8 cellular contexts compared by ENCODE assay signal in genomic region chr3:147191795-147192385, GRCh38.
DNase-seq lines count a peak whose midpoint lies in the region; ATAC-seq, FAIRE-seq and TF ChIP-seq lines count a peak whose summit lies in the region.

No MANE protein-coding gene starts in this region.

- TF ChIP-seq RAD21 in Ishikawa (IDR thresholded peaks at IDR 0.05; ENCODE audit: low read depth) = peak; percentile 56

- 57 to 78% methylated on average over 2 of the region's 2 CpGs for WGBS in sigmoid colon, 2 donors

- no peaks in the 10 kb centered on the region for H3K27me3 ChIP-seq in sigmoid colon

- TF ChIP-seq POLR2A in sigmoid colon (IDR thresholded peaks at IDR 0.05) (no peak), GM12892 (IDR thresholded peaks at IDR 0.05; ENCODE audit: low read depth, low read length) (no peak)

- no peak for ATAC-seq in omental fat pad (ENCODE audit: low FRiP score)

- peaks cover 0 to 2% (median 0%) of the 10 kb centered on the region in 4 donors for H3K4me1 ChIP-seq in sigmoid colon

- peaks cover 0 to 2% (median 0%) of the 10 kb centered on the region in 4 donors for H3K9me3 ChIP-seq in sigmoid colon

- TF ChIP-seq EP300 in Ishikawa (IDR thresholded peaks at IDR 0.05; ENCODE audit: borderline replicate concordance) = no peak
- no peak for TF ChIP-seq EP300 in sigmoid colon (IDR thresholded peaks at IDR 0.05)

- peak; percentile 44 for DNase-seq in COR-L47 (lab: John Stamatoyannopoulos, UW)
- DNase-seq in GM19239 (ENCODE audit: insufficient read length, low spot score) = no peak
- peak; percentile 86 for DNase-seq in SK-MEL-5 (ENCODE audit: low read depth, low spot score)
- peak; percentile 71 for DNase-seq in fibroblast of villous mesenchyme (ENCODE audit: low read depth)
- DNase-seq in sigmoid colon = no peak
- DNase-seq in omental fat pad (ENCODE audit: low spot score) = no peak
- no peak for DNase-seq in GM12892 (ENCODE audit: insufficient read length)

- no peak overlapping the region for H3K4me3 ChIP-seq in fibroblast of villous mesenchyme (ENCODE audit: low read depth, low read length)
- no peak overlapping the region for H3K4me3 ChIP-seq in sigmoid colon

- no peak overlapping the region for H3K27ac ChIP-seq in sigmoid colon

- no peaks in the 10 kb centered on the region for H3K36me3 ChIP-seq in sigmoid colon

- TF ChIP-seq CTCF in fibroblast of villous mesenchyme (IDR thresholded peaks at IDR 0.05; ENCODE audit: insufficient read depth, low read depth, low read length) = peak; percentile 82
- TF ChIP-seq CTCF in sigmoid colon (IDR thresholded peaks at IDR 0.05) = peak in 3 of 4 experiments; percentile 22 to 54 (median 44)
- no peak for TF ChIP-seq CTCF in omental fat pad (IDR thresholded peaks at IDR 0.05)

- intact Hi-C loops in sigmoid colon (cut with DNase I) = loop anchor here (5.0 kb wide), 1 partner anchor 445 kb away; no protein-coding TSS in a partner anchor

- FAIRE-seq in GM19239 (lab: Jason Lieb, UNC) (peak; percentile 70), GM12892 (lab: Jason Lieb, UNC) (no peak)

- in situ Hi-C loops in SK-MEL-5 (cut with HindIII; ENCODE audit: low pct_unique_long_range_greater_than_20kb, low sequenced_read_pairs) = no loop called here

TF ChIP-seq in Ishikawa, 13 proteins besides CTCF, POLR2A, EP300 and RAD21:
- TF ChIP-seq REST (IDR thresholded peaks at IDR 0.05; ENCODE audit: low read depth) (no peak), EGR1 (IDR thresholded peaks at IDR 0.05) (no peak), USF1 (IDR thresholded peaks at IDR 0.05) (no peak), NFIC (IDR thresholded peaks at IDR 0.05) (no peak), CEBPB (IDR thresholded peaks at IDR 0.05) (no peak), MAX (IDR thresholded peaks at IDR 0.05) (no peak), TAF1 (IDR thresholded peaks at IDR 0.05; ENCODE audit: low read depth) (no peak), ZBTB7A (IDR thresholded peaks at IDR 0.05; ENCODE audit: low read depth) (no peak), YY1 (IDR thresholded peaks at IDR 0.05; ENCODE audit: low read depth) (no peak), CREB1 (IDR thresholded peaks at IDR 0.05; ENCODE audit: low read depth) (no peak), TCF12 (IDR thresholded peaks at IDR 0.05; ENCODE audit: low read depth) (no peak), TEAD4 (IDR thresholded peaks at IDR 0.05) (no peak), FOXM1 (IDR thresholded peaks at IDR 0.05; ENCODE audit: borderline replicate concordance, low read depth) (no peak)

Comparison
In these comparisons a context has a peak if more than half of its experiments do, and no peak if none do; other contexts are left out.
1. DNase-seq: peak in COR-L47 (single experiment), SK-MEL-5 (single experiment) and fibroblast of villous mesenchyme (single experiment); none in GM19239 (single experiment), sigmoid colon (single experiment), omental fat pad (single experiment) and GM12892 (single experiment).
2. CTCF ChIP-seq: peak in fibroblast of villous mesenchyme (single experiment) and sigmoid colon (3 of 4); none in omental fat pad (0 of 3).